ENCODE assay signal across 28 cellular contexts in the genomic region with DNA sequence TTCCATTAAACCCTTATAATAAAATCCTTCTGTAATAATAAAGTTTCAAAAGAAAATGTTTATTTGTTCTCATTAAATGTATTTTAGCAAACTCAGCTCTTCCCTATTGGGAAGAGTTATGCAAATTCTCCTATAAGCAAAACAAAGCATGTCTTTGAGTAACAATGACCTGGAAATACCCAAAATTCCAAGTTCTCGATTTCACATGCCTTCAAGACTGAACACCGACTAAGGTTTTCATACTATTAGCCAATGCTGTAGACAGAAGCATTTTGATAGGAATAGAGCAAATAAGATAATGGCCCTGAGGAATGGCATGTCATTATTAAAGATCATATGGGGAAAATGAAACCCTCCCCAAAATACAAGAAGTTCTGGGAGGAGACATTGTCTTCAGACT. TPM values are rescaled to one million over a fixed set of nuclear protein-coding genes. Genes with fewer than 3 reads are reported as not detected.
"Had no signal": no experiment of that assay in that cellular context is flagged by ENCODE, and none has a peak within 500 bp of the region (broad histone marks: within the 10 kb centered on the region; RNA-seq: fewer than 3 reads in every experiment).

No MANE protein-coding gene starts in this region.

- H3K4me3 ChIP-seq: adrenal gland, K562, SJSA1 had no signal

- H3K27ac Mint-ChIP-seq: activated B cell treated with CpG ODN at 0.5 μM for 24 hours; activated CD4-positive, alpha-beta memory T cell treated with anti-CD3 and anti-CD28 coated beads for 36 hours; activated CD4-positive, alpha-beta T cell treated with anti-CD3 and anti-CD28 coated beads, Interleukin-2, amount 10 ng/mL, durations not matched to agents 7 days and 5 days; activated naive CD4-positive, alpha-beta T cell treated with anti-CD3 and anti-CD28 coated beads, Interleukin-2, amount 10 ng/mL, durations not matched to agents 7 days and 5 days; activated naive CD8-positive, alpha-beta T cell treated with anti-CD3 and anti-CD28 coated beads, Interleukin-2, amount 10 ng/mL, durations not matched to agents 7 days and 5 days had no signal

- DNase-seq: activated B cell treated with CpG ODN at 0.5 μM for 24 hours; activated CD4-positive, alpha-beta memory T cell treated with anti-CD3 and anti-CD28 coated beads for 36 hours; activated CD4-positive, alpha-beta T cell treated with anti-CD3 and anti-CD28 coated beads for 1 hour; activated CD4-positive, alpha-beta T cell treated with anti-CD3 and anti-CD28 coated beads, Interleukin-2, amount 10 ng/mL, durations not matched to agents 7 days and 5 days; activated CD8-positive, alpha-beta memory T cell treated with anti-CD3 and anti-CD28 coated beads for 24 hours; activated gamma-delta T cell treated with Interleukin-2 at 50 U/mL for 16 hours; activated naive CD4-positive, alpha-beta T cell treated with anti-CD3 and anti-CD28 coated beads, Interleukin-2, amount 10 ng/mL, durations not matched to agents 7 days and 5 days; activated naive CD8-positive, alpha-beta T cell treated with anti-CD3 and anti-CD28 coated beads, Interleukin-2, amount 10 ng/mL, durations not matched to agents 7 days and 5 days; activated T-cell treated with anti-CD3 and anti-CD28 coated beads, Interleukin-2, amount 50 U/mL, for 4 hours; adrenal gland; anterior cingulate cortex; NCI-H1048; NCI-H146; NCI-H187 treated with DMSO at 0.1 percent for 48 hours; NCI-H2081 treated with DMSO at 0.1 percent for 48 hours; NCI-H446; NCI-H524; PC-3; SHP77; SW 1271 had no signal

- ATAC-seq: K562, PC-3, SK-N-SH treated with all-trans-retinoic acid at 6 μM for 48 hours had no signal

- H3K4me1 Mint-ChIP-seq: activated B cell treated with CpG ODN at 0.5 μM for 24 hours; activated CD4-positive, alpha-beta T cell treated with anti-CD3 and anti-CD28 coated beads, Interleukin-2, amount 10 ng/mL, durations not matched to agents 7 days and 5 days; activated naive CD4-positive, alpha-beta T cell treated with anti-CD3 and anti-CD28 coated beads, Interleukin-2, amount 10 ng/mL, durations not matched to agents 7 days and 5 days; activated naive CD8-positive, alpha-beta T cell treated with anti-CD3 and anti-CD28 coated beads, Interleukin-2, amount 10 ng/mL, durations not matched to agents 7 days and 5 days had no signal

- H3K4me1 ChIP-seq: adrenal gland, SJSA1 had no signal

- H3K27me3 ChIP-seq: adrenal gland had no signal

- H3K9me3 ChIP-seq: adrenal gland, SJSA1 had no signal

- H3K4me3 Mint-ChIP-seq: activated B cell treated with CpG ODN at 0.5 μM for 24 hours; activated CD4-positive, alpha-beta memory T cell treated with anti-CD3 and anti-CD28 coated beads for 36 hours; activated CD4-positive, alpha-beta T cell treated with anti-CD3 and anti-CD28 coated beads, Interleukin-2, amount 10 ng/mL, durations not matched to agents 7 days and 5 days; activated naive CD4-positive, alpha-beta T cell treated with anti-CD3 and anti-CD28 coated beads, Interleukin-2, amount 10 ng/mL, durations not matched to agents 7 days and 5 days; activated naive CD8-positive, alpha-beta T cell treated with anti-CD3 and anti-CD28 coated beads, Interleukin-2, amount 10 ng/mL, durations not matched to agents 7 days and 5 days; activated T-cell treated with anti-CD3 and anti-CD28 coated beads, Interleukin-2, amount 50 U/mL, for 4 hours had no signal

- H3K27ac ChIP-seq: adrenal gland, SJSA1 had no signal

- H3K36me3 Mint-ChIP-seq: activated CD4-positive, alpha-beta memory T cell treated with anti-CD3 and anti-CD28 coated beads for 36 hours; activated naive CD4-positive, alpha-beta T cell treated with anti-CD3 and anti-CD28 coated beads, Interleukin-2, amount 10 ng/mL, durations not matched to agents 7 days and 5 days; activated naive CD8-positive, alpha-beta T cell treated with anti-CD3 and anti-CD28 coated beads, Interleukin-2, amount 10 ng/mL, durations not matched to agents 7 days and 5 days had no signal

- H3K9me3 Mint-ChIP-seq: activated B cell treated with CpG ODN at 0.5 μM for 24 hours; activated CD4-positive, alpha-beta memory T cell treated with anti-CD3 and anti-CD28 coated beads for 36 hours; activated CD4-positive, alpha-beta T cell treated with anti-CD3 and anti-CD28 coated beads, Interleukin-2, amount 10 ng/mL, durations not matched to agents 7 days and 5 days; activated naive CD4-positive, alpha-beta T cell treated with anti-CD3 and anti-CD28 coated beads, Interleukin-2, amount 10 ng/mL, durations not matched to agents 7 days and 5 days; activated T-cell treated with anti-CD3 and anti-CD28 coated beads, Interleukin-2, amount 50 U/mL, for 4 hours had no signal

- H3K36me3 ChIP-seq: adrenal gland, SJSA1 had no signal

- FAIRE-seq: K562, RCC 7860 had no signal

RNA-seq across cellular contexts. Expression of a gene that starts 3.8 kb away (rescaled TPM):
- total RNA-seq: activated B cell treated with CpG ODN at 0.5 μM for 24 hours; activated naive CD8-positive, alpha-beta T cell treated with anti-CD3 and anti-CD28 coated beads, Interleukin-2, amount 10 ng/mL, durations not matched to agents 7 days and 5 days; adrenal gland; cardiac septum; K562; LHCN-M2; M059J; PC-3; SJSA1; T-helper 1 cell treated with Interleukin-12 subunit alpha and Interleukin-12 subunit beta and Interleukin-4 antibody, amounts not matched to agents 30 ng/mL and 1 ng/mL, for 36 hours had no signal
- polyA plus RNA-seq: adrenal gland, K562 had no signal

RNA-seq across cellular contexts. Expression of a gene that starts 54.3 kb away (rescaled TPM):
- total RNA-seq: activated B cell treated with CpG ODN at 0.5 μM for 24 hours; activated naive CD8-positive, alpha-beta T cell treated with anti-CD3 and anti-CD28 coated beads, Interleukin-2, amount 10 ng/mL, durations not matched to agents 7 days and 5 days; adrenal gland; cardiac septum; K562; LHCN-M2; M059J; PC-3; SJSA1 had no signal
- polyA plus RNA-seq: adrenal gland, K562 had no signal
